8 cellular contexts compared by ENCODE assay signal in genomic region chr1:230979389-230979716, GRCh38. TPM values are rescaled to one million over a fixed set of nuclear protein-coding genes. Genes with fewer than 3 reads are reported as not detected.
DNase-seq lines count a peak whose midpoint lies in the region; ATAC-seq and TF ChIP-seq lines count a peak whose summit lies in the region.

No MANE protein-coding gene starts in this region.

- peaks cover 0 to 2% (median 0%) of the 10 kb centered on the region in 3 experiments; a peak in 1 of 7 replicates for H3K36me3 Mint-ChIP-seq in H9 (ENCODE audit: insufficient read depth in 1 of 3, low read depth in 3 of 3)

- H3K36me3 ChIP-seq in hepatocyte (replicated peaks; ENCODE audit: insufficient read depth, low read depth): no peaks in the 10 kb centered on the region
- H3K36me3 ChIP-seq in skeletal muscle tissue (ENCODE audit: control insufficient read depth in 3 of 3, insufficient read depth in 3 of 3, low read length in 3 of 3): peaks cover 2 to 8% (median 7%) of the 10 kb centered on the region in 3 donors

- H3K23me2 ChIP-seq in H9 (ENCODE audit: insufficient read length, low read depth, low read length, poor library complexity, severe bottlenecking): peaks cover 9% of the 10 kb centered on the region

- no peak overlapping the region for H3K23ac ChIP-seq in H9 (ENCODE audit: insufficient read length, low read depth, low read length)

- no peak overlapping the region for H4K5ac ChIP-seq in H9 (ENCODE audit: insufficient read length, low read depth, low read length)

- no peaks in the 10 kb centered on the region for H3K79me1 ChIP-seq in H9 (ENCODE audit: insufficient read depth, low read depth, low read length, poor library complexity, severe bottlenecking)

- DNase-seq in H9 (no peak), hepatocyte (ENCODE audit: low spot score) (no peak), SKM-1 treated with dmso at 0.1 percent for 144 hours (lab: John Stamatoyannopoulos, UW; ENCODE audit: unreplicated experiment) (no peak), NCI-H1417 (lab: John Stamatoyannopoulos, UW) (no peak), activated T-cell treated with anti-CD3 and anti-CD28 coated beads for 4 hours (no peak)

- no peak overlapping the region for H3K56ac ChIP-seq in H9 (ENCODE audit: insufficient read length, low read depth, low read length)

- no peak overlapping the region for H3K27ac ChIP-seq in H9 (ENCODE audit: insufficient read length, low read depth, low read length)
- peak overlapping the region; percentile 62 for H3K27ac ChIP-seq in hepatocyte
- H3K27ac ChIP-seq in skeletal muscle tissue (ENCODE audit: low read depth, low read length): peak overlapping the region; percentile 39

- no peak overlapping the region for H2BK20ac ChIP-seq in H9 (ENCODE audit: low read depth, low read length, poor library complexity, severe bottlenecking)

- no peak overlapping the region for H4K91ac ChIP-seq in H9 (ENCODE audit: insufficient read length, low read depth, low read length)

- H3K27me3 Mint-ChIP-seq in H9 (ENCODE audit: low read depth): peaks cover 22% of the 10 kb centered on the region

- H3K4ac ChIP-seq in H9 (ENCODE audit: low read depth, low read length): no peak overlapping the region

- H2AFZ ChIP-seq in H9 (ENCODE audit: low read length) (no peak overlapping the region), hepatocyte (peak overlapping the region; percentile 64)

- no peaks in the 10 kb centered on the region; a peak in 1 of 5 replicates for H3K9me3 Mint-ChIP-seq in H9

- H2BK15ac ChIP-seq in H9 (ENCODE audit: low read depth, low read length): no peak overlapping the region

- WGBS in H9 (ENCODE audit: extremely low coverage, insufficient read length, low lambda C conversion rate): no CpG with 5 or more reads among the region's 12 CpGs
- WGBS in hepatocyte (ENCODE audit: low lambda C conversion rate, missing lambda C conversion rate): 14% methylated on average over 12 of the region's 12 CpGs

- peak overlapping the region in 1 of 3 experiments; percentile 36; a peak in 1 of 7 replicates for H3K27ac Mint-ChIP-seq in H9

- no peak overlapping the region for H3K14ac ChIP-seq in H9 (ENCODE audit: insufficient read depth, low read length)

- H3T11ph ChIP-seq in H9 (ENCODE audit: low read length): no peak overlapping the region

- H3K4me1 ChIP-seq in H9 (ENCODE audit: insufficient read depth, low read length): no peaks in the 10 kb centered on the region
- H3K4me1 ChIP-seq in hepatocyte (ENCODE audit: insufficient read depth): peaks cover 6% of the 10 kb centered on the region
- H3K4me1 ChIP-seq in skeletal muscle tissue (ENCODE audit: control insufficient read depth in 3 of 3, insufficient read depth in 3 of 3, low read length in 3 of 3): peaks cover 4 to 18% (median 15%) of the 10 kb centered on the region in 3 donors

- H3K9me3 ChIP-seq in H9 (ENCODE audit: control insufficient read depth, low read depth, low read length) (no peaks in the 10 kb centered on the region), hepatocyte (ENCODE audit: low read depth) (no peaks in the 10 kb centered on the region), skeletal muscle tissue (ENCODE audit: control insufficient read depth in 3 of 3, low read length in 3 of 3) (no peaks in the 10 kb centered on the region)

- H3K4me3 ChIP-seq in WI38 (ENCODE audit: low read depth, low read length) (peak overlapping the region; percentile 92), hepatocyte (peak overlapping the region; percentile 48), skeletal muscle tissue (ENCODE audit: low read length in 3 of 3) (peak overlapping the region; percentile 95 to 97 (median 95))

- H3K18ac ChIP-seq in H9 (ENCODE audit: insufficient read length, low read depth, low read length): no peak overlapping the region

- no peaks in the 10 kb centered on the region for H3K9me2 ChIP-seq in hepatocyte (replicated peaks; ENCODE audit: insufficient read depth)

- H4K20me1 ChIP-seq in H9 (ENCODE audit: control insufficient read depth, insufficient read depth, insufficient read length): no peaks in the 10 kb centered on the region
- H4K20me1 ChIP-seq in hepatocyte (ENCODE audit: insufficient read depth, poor library complexity, severe bottlenecking): no peaks in the 10 kb centered on the region

- H2BK120ac ChIP-seq in H9 (ENCODE audit: low read depth, low read length, poor library complexity, severe bottlenecking): no peak overlapping the region

- H4K8ac ChIP-seq in H9 (replicated peaks; ENCODE audit: insufficient read length, low read depth, low read length): no peak overlapping the region

- no peak overlapping the region for H2AK5ac ChIP-seq in H9 (ENCODE audit: insufficient read length, low read length)

- TF ChIP-seq CTCF in H9 (conservative IDR thresholded peaks at IDR 0.05) (no peak), WI38 (IDR thresholded peaks at IDR 0.05; ENCODE audit: low read depth, low read length) (no peak), hepatocyte (IDR thresholded peaks at IDR 0.05; ENCODE audit: poor library complexity) (no peak)

- peak overlapping the region; percentile 49 for H3K9ac ChIP-seq in H9 (ENCODE audit: extremely low read depth, insufficient read length, low read length)
- peak overlapping the region; percentile 66 to 86 (median 80) for H3K9ac ChIP-seq in skeletal muscle tissue (ENCODE audit: low read depth in 1 of 3, low read length in 3 of 3)

- ATAC-seq in HG03469 (IDR thresholded peaks at IDR 0.05; ENCODE audit: unreplicated experiment): no peak

- H3K4me1 Mint-ChIP-seq in H9: peaks cover 17 to 25% of the 10 kb centered on the region in 2 experiments

- no peak overlapping the region for H2BK5ac ChIP-seq in H9 (ENCODE audit: insufficient read length, low read length)

- peak overlapping the region; percentile 56 for H3K4me2 ChIP-seq in H9 (ENCODE audit: insufficient read depth, insufficient read length, low read length)
- H3K4me2 ChIP-seq in hepatocyte: peak overlapping the region; percentile 79

- H2BK12ac ChIP-seq in H9 (ENCODE audit: insufficient read length, low read depth, low read length): no peak overlapping the region

- H3K79me2 ChIP-seq in H9 (ENCODE audit: insufficient read depth, low read length): no peaks in the 10 kb centered on the region
- peaks cover 67% of the 10 kb centered on the region for H3K79me2 ChIP-seq in hepatocyte

- H3K27me3 ChIP-seq in H9 (ENCODE audit: insufficient read depth, low read length) (peaks cover 37% of the 10 kb centered on the region), hepatocyte (no peaks in the 10 kb centered on the region), skeletal muscle tissue (ENCODE audit: control insufficient read depth in 3 of 3, insufficient read depth in 3 of 3, low read length in 3 of 3) (no peaks in the 10 kb centered on the region)

- H3K4me3 Mint-ChIP-seq in H9: peak overlapping the region; percentile 95 to 97

RNA-seq across cellular contexts. Expression of gene ARV1, which starts 0.5 kb away (rescaled TPM):
- total RNA-seq in H9 (2021) (8.0 and 8.4 TPM in 2 replicates), hepatocyte (20.0 and 20.6 TPM in 2 replicates), skeletal muscle tissue (10.4 TPM)
- 19.9 and 24.4 TPM in 2 replicates for polyA plus RNA-seq in hepatocyte

RNA-seq across cellular contexts. Expression of gene TTC13, which starts 0.7 kb away (rescaled TPM):
- total RNA-seq in H9 (2021) (7.6 and 8.6 TPM in 2 replicates), hepatocyte (11.5 and 14.9 TPM in 2 replicates), skeletal muscle tissue (20.4 TPM)
- 9.7 and 13.0 TPM in 2 replicates for polyA plus RNA-seq in hepatocyte
